9 cellular contexts compared by ENCODE assay signal in genomic region chr10:4033341-4033896, GRCh38.
DNase-seq lines count a peak whose midpoint lies in the region; ATAC-seq and TF ChIP-seq lines count a peak whose summit lies in the region.
"Had no signal": no experiment of that assay in that cellular context is flagged by ENCODE, and none has a peak within 500 bp of the region (broad histone marks: within the 10 kb centered on the region; RNA-seq: fewer than 3 reads in every experiment).

No MANE protein-coding gene starts in this region.

- H3K4me3 Mint-ChIP-seq in T-helper 17 cell, result peak overlapping the region; percentile 60
- no peak overlapping the region for H3K4me3 Mint-ChIP-seq in neural progenitor cell

- BruUV-seq in mammary epithelial cell (replicated peaks; lab: Mats Ljungman, UMichigan), result no TSS peak

- H3K27me3 ChIP-seq in neural progenitor cell, result no peaks in the 10 kb centered on the region
- no peaks in the 10 kb centered on the region for H3K27me3 ChIP-seq in mammary epithelial cell (ENCODE audit: insufficient read depth, low read length)
- H3K27me3 ChIP-seq: BE2C had no signal

- WGBS in mammary epithelial cell (ENCODE audit: low coverage, missing lambda C conversion rate), result 98% methylated on average over 8 of the region's 8 CpGs

- in situ Hi-C loops in mammary epithelial cell (cut with MboI; ENCODE audit: low sequenced_read_pairs in 2 of 2), result no loop called here

- H3K27ac ChIP-seq in neural progenitor cell, result no peak overlapping the region
- no peak overlapping the region for H3K27ac ChIP-seq in mammary epithelial cell (ENCODE audit: insufficient read depth, low read depth, low read length)

- TF ChIP-seq CTCF in neural progenitor cell (IDR thresholded peaks at IDR 0.05) (no peak), mammary epithelial cell (conservative IDR thresholded peaks at IDR 0.05 in 1 of 2, IDR thresholded peaks at IDR 0.05 in 1 of 2; ENCODE audit: extremely low read depth in 1 of 2, insufficient read depth in 1 of 2, low read depth in 1 of 2, low read length in 2 of 2) (no peak)

- DNase-seq in stimulated activated CD4-positive, alpha-beta T cell treated with anti-CD3 and anti-CD28 coated beads, Interleukin-15, amount 100 ng/mL, for 24 hours, result peak; percentile 30
- DNase-seq in stimulated activated CD4-positive, alpha-beta T cell treated with anti-CD3 and anti-CD28 coated beads, Interleukin-2, amount 100 ng/mL, for 48 hours, result no peak
- no peak for DNase-seq in T-helper 17 cell
- no peak for DNase-seq in T1000 (lab: John Stamatoyannopoulos, UW)
- no peak for DNase-seq in neural progenitor cell (ENCODE audit: low spot score)
- no peak for DNase-seq in stimulated activated CD4-positive, alpha-beta T cell treated with anti-CD3 and anti-CD28 coated beads, Interleukin-12 subunit alpha, Interleukin-12 subunit beta, amount 100 ng/mL, for 4 hours
- no peak for DNase-seq in mammary epithelial cell
- DNase-seq: BE2C had no signal

- H3K9me3 ChIP-seq in T-helper 17 cell (ENCODE audit: control insufficient read depth, low read length, poor library complexity, severe bottlenecking) (no peaks in the 10 kb centered on the region), neural progenitor cell (ENCODE audit: low read depth) (no peaks in the 10 kb centered on the region), mammary epithelial cell (replicated peaks; ENCODE audit: insufficient read depth, low read length) (no peaks in the 10 kb centered on the region)
- H3K9me3 ChIP-seq: BE2C had no signal

- dilution Hi-C loops in mammary epithelial cell (cut with HindIII; ENCODE audit: low sequenced_read_pairs), result no loop called here

- no peak overlapping the region for H3K4me3 ChIP-seq in neural progenitor cell
- H3K4me3 ChIP-seq in mammary epithelial cell (replicated peaks in 1 of 3; ENCODE audit: insufficient read depth in 1 of 3, low read depth in 2 of 3, low read length in 3 of 3), result no peak overlapping the region

- H3K79me2 ChIP-seq in neural progenitor cell (ENCODE audit: low read depth), result no peaks in the 10 kb centered on the region
- no peaks in the 10 kb centered on the region for H3K79me2 ChIP-seq in mammary epithelial cell (ENCODE audit: insufficient read depth, low read length)

- intact Hi-C loops in mammary epithelial cell (cut with micrococcal nuclease), result no loop called here

- H3K4me2 ChIP-seq in neural progenitor cell, result no peak overlapping the region
- H3K4me2 ChIP-seq in mammary epithelial cell (ENCODE audit: insufficient read depth, low read depth, low read length), result no peak overlapping the region

- H3K36me3 Mint-ChIP-seq in T-helper 17 cell (ENCODE audit: low read depth) (peaks cover 2% of the 10 kb centered on the region), neural progenitor cell (no peaks in the 10 kb centered on the region)

- ATAC-seq in HG02870 (IDR thresholded peaks at IDR 0.05; ENCODE audit: unreplicated experiment) (peak; percentile 93), T-helper 17 cell (no peak)

- H3K4me1 ChIP-seq in neural progenitor cell (no peaks in the 10 kb centered on the region), mammary epithelial cell (ENCODE audit: insufficient read depth, low read length) (no peaks in the 10 kb centered on the region)
- H3K4me1 ChIP-seq: BE2C had no signal

- no peaks in the 10 kb centered on the region for H3K27me3 Mint-ChIP-seq in T-helper 17 cell
- H3K27me3 Mint-ChIP-seq in neural progenitor cell (ENCODE audit: insufficient read depth, low read depth), result peaks cover 2% of the 10 kb centered on the region

- peaks cover 26% of the 10 kb centered on the region for H3K4me1 Mint-ChIP-seq in T-helper 17 cell
- H3K4me1 Mint-ChIP-seq in neural progenitor cell, result no peaks in the 10 kb centered on the region

- peak overlapping the region; percentile 88 for H3K27ac Mint-ChIP-seq in T-helper 17 cell
- no peak overlapping the region for H3K27ac Mint-ChIP-seq in neural progenitor cell

- H3F3A ChIP-seq in neural progenitor cell (ENCODE audit: low read depth), result no peaks in the 10 kb centered on the region

- H3K9ac ChIP-seq in neural progenitor cell (no peak overlapping the region), mammary epithelial cell (ENCODE audit: insufficient read depth, low read length) (no peak overlapping the region)

- CTCF ChIA-PET in mammary epithelial cell (lab: Charles Lee; ENCODE audit: low non-redundant PET), result no interaction called here

- H3K9me3 Mint-ChIP-seq in neural progenitor cell, result peaks cover 2% of the 10 kb centered on the region

- H3K36me3 ChIP-seq in neural progenitor cell (no peaks in the 10 kb centered on the region), mammary epithelial cell (ENCODE audit: insufficient read depth, low read length) (no peaks in the 10 kb centered on the region)
- H3K36me3 ChIP-seq: BE2C had no signal

- H4K20me1 ChIP-seq in neural progenitor cell (ENCODE audit: low read depth) (no peaks in the 10 kb centered on the region), mammary epithelial cell (ENCODE audit: insufficient read depth, low read length) (no peaks in the 10 kb centered on the region)

- H2AFZ ChIP-seq in neural progenitor cell (replicated peaks) (no peak overlapping the region), mammary epithelial cell (ENCODE audit: low read depth, low read length) (no peak overlapping the region)
